ENCODE assay signal across 11 cellular contexts in genomic region chr10:132638130-132638515, GRCh38.
DNase-seq lines count a peak whose midpoint lies in the region; ATAC-seq, FAIRE-seq and TF ChIP-seq lines count a peak whose summit lies in the region.
"Had no signal": no experiment of that assay in that cellular context is flagged by ENCODE, and none has a peak within 500 bp of the region (broad histone marks: within the 10 kb centered on the region; RNA-seq: fewer than 3 reads in every experiment).

No MANE protein-coding gene starts in this region.

- DNase-seq in GM13976 (ENCODE audit: low spot score) = no peak
- DNase-seq in RWPE2 (ENCODE audit: low spot score) = peak; percentile 11
- DNase-seq in heart left ventricle = peak in 3 of 5 donors; percentile 8 to 14 (median 11)
- peak; percentile 47 for DNase-seq in sciatic nerve (ENCODE audit: low spot score)
- DNase-seq in DMS114 treated with DMSO at 0.1 percent for 48 hours (lab: John Stamatoyannopoulos, UW; ENCODE audit: unreplicated experiment) = no peak
- DNase-seq in H54 (ENCODE audit: insufficient read length, low spot score) = no peak
- DNase-seq in NOMO-1 (lab: John Stamatoyannopoulos, UW; ENCODE audit: unreplicated experiment in 2 of 2) = no peak

- H3K27me3 ChIP-seq in RWPE2 (ENCODE audit: insufficient read depth, poor library complexity, severe bottlenecking) (no peaks in the 10 kb centered on the region), heart left ventricle (no peaks in the 10 kb centered on the region)
- H3K27me3 ChIP-seq: tibial nerve had no signal

- intact Hi-C loops in heart left ventricle (cut with DNase I) = loop anchor here in 9 of 10 donors (1.0 to 10.0 kb wide), 11 partner anchors 99 to 416 kb away; partner anchors contain the start of gene PWWP2B (in 2 of the 9)
- intact Hi-C loops in sciatic nerve (cut with DNase I) = no loop called here

- 55 to 63% (median 59%) methylated on average over 8 of the region's 8 CpGs for WGBS in heart left ventricle, 4 donors

- H3K27ac ChIP-seq in RWPE2 (ENCODE audit: poor library complexity, severe bottlenecking) (no peak overlapping the region), heart left ventricle (peak overlapping the region in 2 of 12 donors; percentile 5 to 23)

- 0 out of 3 replicates have a peak, but pooled peaks have one; percentile 16 for ATAC-seq in RWPE2 (ENCODE audit: low read depth)
- ATAC-seq in heart left ventricle = peak; percentile 20 to 39 (median 26)
- peak; percentile 35 for ATAC-seq in sciatic nerve
- no peak for ATAC-seq in HG03439 (IDR thresholded peaks at IDR 0.05; ENCODE audit: unreplicated experiment)

- in situ Hi-C loops in GM13976 (cut with MboI; ENCODE audit: low sequenced_read_pairs, unreplicated experiment) = loop anchor here (5.0 to 25.0 kb wide), 2 partner anchors 181 to 426 kb away; no protein-coding TSS in a partner anchor

- TF ChIP-seq POLR2A in heart left ventricle (IDR thresholded peaks at IDR 0.05) (no peak), H54 (IDR thresholded peaks at IDR 0.05; ENCODE audit: low read depth, low read length) (no peak)

- peak; percentile 5 for TF ChIP-seq CTCF in GM13976 (IDR thresholded peaks at IDR 0.05; ENCODE audit: borderline replicate concordance, control extremely low read depth, extremely low read depth, insufficient read depth, missing control alignments)
- TF ChIP-seq CTCF in RWPE2 (IDR thresholded peaks at IDR 0.05; ENCODE audit: poor library complexity, severe bottlenecking) = peak; percentile 39
- TF ChIP-seq CTCF in heart left ventricle (IDR thresholded peaks at IDR 0.05) = peak in 3 of 12 donors; percentile 3 to 19 (median 8)

- no peaks in the 10 kb centered on the region for H3K9me3 ChIP-seq in RWPE2 (ENCODE audit: severe bottlenecking)
- H3K9me3 ChIP-seq in heart left ventricle = no peaks in the 10 kb centered on the region
- H3K9me3 ChIP-seq: mucosa of descending colon, tibial nerve had no signal

- H3K4me3 ChIP-seq in RWPE2 (ENCODE audit: severe bottlenecking) = no peak overlapping the region
- H3K4me3 ChIP-seq in heart left ventricle = no peak overlapping the region
- H3K4me3 ChIP-seq: mucosa of descending colon, tibial nerve had no signal

- H3K4me1 ChIP-seq in RWPE2 (ENCODE audit: insufficient read depth, poor library complexity, severe bottlenecking) (no peaks in the 10 kb centered on the region), heart left ventricle (peaks cover 2 to 52% (median 26%) of the 10 kb centered on the region in 12 donors)

- H3K36me3 ChIP-seq in RWPE2 (ENCODE audit: low read depth) (no peaks in the 10 kb centered on the region), heart left ventricle (no peaks in the 10 kb centered on the region)
- H3K36me3 ChIP-seq: tibial nerve had no signal

- FAIRE-seq in H54 (lab: Jason Lieb, UNC) = no peak
- FAIRE-seq: islet of Langerhans had no signal

Comparison
In these comparisons a context has a peak if more than half of its experiments do, and no peak if none do; other contexts are left out.
1. DNase-seq: peak in RWPE2 (single experiment), heart left ventricle (3 of 5) and sciatic nerve (single experiment); none in GM13976 (single experiment), DMS114 treated with DMSO at 0.1 percent for 48 hours (single experiment), H54 (single experiment) and NOMO-1 (0 of 2).